ENCODE assay signal across 9 cellular contexts in genomic region chr13:107373551-107373950, GRCh38.
A peak's percentile ranks its signal among the peaks of the same experiment; 100 is the strongest.
DNase-seq lines count a peak whose midpoint lies in the region; ATAC-seq and TF ChIP-seq lines count a peak whose summit lies in the region.
"Had no signal": no experiment of that assay in that cellular context is flagged by ENCODE, and none has a peak within 500 bp of the region (broad histone marks: within the 10 kb centered on the region; RNA-seq: fewer than 3 reads in every experiment).

No MANE protein-coding gene starts in this region.

- in situ Hi-C loops in GM13976 (cut with MboI; ENCODE audit: low sequenced_read_pairs, unreplicated experiment), result no loop called here

- POLR2A ChIA-PET in activated CD8-positive, alpha-beta T cell treated with anti-CD3 and anti-CD28 coated beads for 36 hours (lab: Charles Lee), result no interaction called here
- POLR2A ChIA-PET in activated CD8-positive, alpha-beta T cell treated with anti-CD3 and anti-CD28 coated beads, Interleukin-2, amount 10 ng/mL, durations not matched to agents 7 days and 5 days (lab: Charles Lee), result no interaction called here
- POLR2A ChIA-PET in CD8-positive, alpha-beta T cell (lab: Charles Lee), result no interaction called here

- H3K36me3 ChIP-seq in upper lobe of right lung, result no peaks in the 10 kb centered on the region
- H3K36me3 ChIP-seq in CD8-positive, alpha-beta T cell (ENCODE audit: insufficient read depth, low read length), result no peaks in the 10 kb centered on the region

- H3K27ac Mint-ChIP-seq in activated CD8-positive, alpha-beta T cell treated with anti-CD3 and anti-CD28 coated beads for 36 hours, result no peak overlapping the region
- no peak overlapping the region for H3K27ac Mint-ChIP-seq in activated CD8-positive, alpha-beta T cell treated with anti-CD3 and anti-CD28 coated beads, Interleukin-2, amount 10 ng/mL, durations not matched to agents 7 days and 5 days
- no peak overlapping the region for H3K27ac Mint-ChIP-seq in CD8-positive, alpha-beta T cell
- H3K27ac Mint-ChIP-seq: activated B cell treated with CpG ODN at 0.5 μM for 24 hours had no signal

- H3K9me3 Mint-ChIP-seq in activated CD8-positive, alpha-beta T cell treated with anti-CD3 and anti-CD28 coated beads for 36 hours, result no peaks in the 10 kb centered on the region
- no peaks in the 10 kb centered on the region for H3K9me3 Mint-ChIP-seq in activated CD8-positive, alpha-beta T cell treated with anti-CD3 and anti-CD28 coated beads, Interleukin-2, amount 10 ng/mL, durations not matched to agents 7 days and 5 days (ENCODE audit: insufficient read depth)
- H3K9me3 Mint-ChIP-seq in CD8-positive, alpha-beta T cell, result no peaks in the 10 kb centered on the region
- H3K9me3 Mint-ChIP-seq: activated B cell treated with CpG ODN at 0.5 μM for 24 hours had no signal

- peak; percentile 27 for TF ChIP-seq CTCF in activated CD8-positive, alpha-beta T cell treated with anti-CD3 and anti-CD28 coated beads for 36 hours (IDR thresholded peaks at IDR 0.05)
- peak; percentile 50 for TF ChIP-seq CTCF in upper lobe of right lung (IDR thresholded peaks at IDR 0.05)
- TF ChIP-seq CTCF in CD8-positive, alpha-beta T cell (IDR thresholded peaks at IDR 0.05), result no peak
- TF ChIP-seq CTCF in GM13976 (IDR thresholded peaks at IDR 0.05; ENCODE audit: borderline replicate concordance, control extremely low read depth, extremely low read depth, insufficient read depth, missing control alignments), result no peak

- no peak overlapping the region for H3K4me3 ChIP-seq in upper lobe of right lung
- H3K4me3 ChIP-seq in CD8-positive, alpha-beta T cell (ENCODE audit: low read depth, low read length), result no peak overlapping the region

- CTCF ChIA-PET in activated CD8-positive, alpha-beta T cell treated with anti-CD3 and anti-CD28 coated beads for 36 hours (lab: Charles Lee), result no interaction called here
- CTCF ChIA-PET in activated CD8-positive, alpha-beta T cell treated with anti-CD3 and anti-CD28 coated beads, Interleukin-2, amount 10 ng/mL, durations not matched to agents 7 days and 5 days (lab: Charles Lee), result no interaction called here
- CTCF ChIA-PET in CD8-positive, alpha-beta T cell (lab: Charles Lee), result no interaction called here

- H3K9me3 ChIP-seq in upper lobe of right lung, result no peaks in the 10 kb centered on the region
- no peaks in the 10 kb centered on the region for H3K9me3 ChIP-seq in CD8-positive, alpha-beta T cell (ENCODE audit: low read length)

- no peaks in the 10 kb centered on the region for H3K4me1 Mint-ChIP-seq in activated CD8-positive, alpha-beta T cell treated with anti-CD3 and anti-CD28 coated beads for 36 hours (ENCODE audit: low read depth)
- no peaks in the 10 kb centered on the region for H3K4me1 Mint-ChIP-seq in activated CD8-positive, alpha-beta T cell treated with anti-CD3 and anti-CD28 coated beads, Interleukin-2, amount 10 ng/mL, durations not matched to agents 7 days and 5 days (ENCODE audit: low read depth)
- no peaks in the 10 kb centered on the region for H3K4me1 Mint-ChIP-seq in CD8-positive, alpha-beta T cell (ENCODE audit: low read depth)
- H3K4me1 Mint-ChIP-seq: activated B cell treated with CpG ODN at 0.5 μM for 24 hours had no signal

- no peaks in the 10 kb centered on the region for H3K36me3 Mint-ChIP-seq in activated CD8-positive, alpha-beta T cell treated with anti-CD3 and anti-CD28 coated beads for 36 hours (ENCODE audit: low read depth)
- H3K36me3 Mint-ChIP-seq in activated CD8-positive, alpha-beta T cell treated with anti-CD3 and anti-CD28 coated beads, Interleukin-2, amount 10 ng/mL, durations not matched to agents 7 days and 5 days (ENCODE audit: low read depth), result no peaks in the 10 kb centered on the region
- no peaks in the 10 kb centered on the region for H3K36me3 Mint-ChIP-seq in CD8-positive, alpha-beta T cell

- no peak overlapping the region for H3K4me3 Mint-ChIP-seq in activated CD8-positive, alpha-beta T cell treated with anti-CD3 and anti-CD28 coated beads for 36 hours
- H3K4me3 Mint-ChIP-seq in activated CD8-positive, alpha-beta T cell treated with anti-CD3 and anti-CD28 coated beads, Interleukin-2, amount 10 ng/mL, durations not matched to agents 7 days and 5 days, result no peak overlapping the region
- H3K4me3 Mint-ChIP-seq in CD8-positive, alpha-beta T cell, result no peak overlapping the region
- H3K4me3 Mint-ChIP-seq: activated B cell treated with CpG ODN at 0.5 μM for 24 hours had no signal

- no peak for DNase-seq in activated CD8-positive, alpha-beta T cell treated with anti-CD3 and anti-CD28 coated beads for 36 hours
- no peak for DNase-seq in activated CD8-positive, alpha-beta T cell treated with anti-CD3 and anti-CD28 coated beads, Interleukin-2, amount 10 ng/mL, durations not matched to agents 7 days and 5 days
- DNase-seq in RPMI7951 (ENCODE audit: low read depth), result peak; percentile 84
- peak; percentile 69 for DNase-seq in glomerular endothelial cell (ENCODE audit: extremely low read depth, low read depth, low spot score)
- no peak for DNase-seq in upper lobe of right lung
- DNase-seq in CD8-positive, alpha-beta T cell, result no peak
- no peak for DNase-seq in 8988T
- DNase-seq in GM13976 (ENCODE audit: low spot score), result no peak
- DNase-seq: activated B cell treated with CpG ODN at 0.5 μM for 24 hours had no signal

- H3K27me3 ChIP-seq in upper lobe of right lung, result no peaks in the 10 kb centered on the region
- H3K27me3 ChIP-seq in CD8-positive, alpha-beta T cell (ENCODE audit: insufficient read depth, low read length), result no peaks in the 10 kb centered on the region

- intact Hi-C loops in activated CD8-positive, alpha-beta T cell treated with anti-CD3 and anti-CD28 coated beads for 36 hours (cut with micrococcal nuclease), result no loop called here
- intact Hi-C loops in upper lobe of right lung (cut with DNase I), result no loop called here
- intact Hi-C loops in CD8-positive, alpha-beta T cell (cut with DNase I, micrococcal nuclease), result loop anchor here (5.0 to 10.0 kb wide), 2 partner anchors 274 to 281 kb away; no protein-coding TSS in a partner anchor

- no peak overlapping the region for H3K27ac ChIP-seq in upper lobe of right lung
- H3K27ac ChIP-seq in CD8-positive, alpha-beta T cell (ENCODE audit: low read depth, low read length), result no peak overlapping the region

- no peak for ATAC-seq in activated CD8-positive, alpha-beta T cell treated with anti-CD3 and anti-CD28 coated beads for 36 hours
- no peak for ATAC-seq in activated CD8-positive, alpha-beta T cell treated with anti-CD3 and anti-CD28 coated beads, Interleukin-2, amount 10 ng/mL, durations not matched to agents 7 days and 5 days
- ATAC-seq in upper lobe of right lung, result peak; percentile 48
- no peak for ATAC-seq in CD8-positive, alpha-beta T cell

- no peaks in the 10 kb centered on the region for H3K27me3 Mint-ChIP-seq in activated CD8-positive, alpha-beta T cell treated with anti-CD3 and anti-CD28 coated beads for 36 hours
- H3K27me3 Mint-ChIP-seq in activated CD8-positive, alpha-beta T cell treated with anti-CD3 and anti-CD28 coated beads, Interleukin-2, amount 10 ng/mL, durations not matched to agents 7 days and 5 days (ENCODE audit: low read depth), result no peaks in the 10 kb centered on the region
- H3K27me3 Mint-ChIP-seq in CD8-positive, alpha-beta T cell (ENCODE audit: low read depth), result no peaks in the 10 kb centered on the region
- H3K27me3 Mint-ChIP-seq: activated B cell treated with CpG ODN at 0.5 μM for 24 hours had no signal

- H3K4me1 ChIP-seq in upper lobe of right lung, result no peaks in the 10 kb centered on the region
- no peaks in the 10 kb centered on the region for H3K4me1 ChIP-seq in CD8-positive, alpha-beta T cell (ENCODE audit: insufficient read depth, low read length)

Comparison
In these comparisons a context has a peak if more than half of its experiments do, and no peak if none do; other contexts are left out.
1. DNase-seq: peak in RPMI7951 (single experiment) and glomerular endothelial cell (single experiment); none in activated CD8-positive, alpha-beta T cell treated with anti-CD3 and anti-CD28 coated beads for 36 hours (single experiment), activated CD8-positive, alpha-beta T cell treated with anti-CD3 and anti-CD28 coated beads, Interleukin-2, amount 10 ng/mL, durations not matched to agents 7 days and 5 days (single experiment), upper lobe of right lung (single experiment), CD8-positive, alpha-beta T cell (0 of 7), 8988T (single experiment) and GM13976 (single experiment).
2. CTCF ChIP-seq: peak in activated CD8-positive, alpha-beta T cell treated with anti-CD3 and anti-CD28 coated beads for 36 hours (single experiment) and upper lobe of right lung (single experiment); none in CD8-positive, alpha-beta T cell (single experiment) and GM13976 (single experiment).
3. intact Hi-C loops: an anchor here in CD8-positive, alpha-beta T cell (5.0 to 10.0 kb wide); none called in activated CD8-positive, alpha-beta T cell treated with anti-CD3 and anti-CD28 coated beads for 36 hours and upper lobe of right lung.